Comparison of ENCODE assay signal across 15 cellular contexts in the genomic region with DNA sequence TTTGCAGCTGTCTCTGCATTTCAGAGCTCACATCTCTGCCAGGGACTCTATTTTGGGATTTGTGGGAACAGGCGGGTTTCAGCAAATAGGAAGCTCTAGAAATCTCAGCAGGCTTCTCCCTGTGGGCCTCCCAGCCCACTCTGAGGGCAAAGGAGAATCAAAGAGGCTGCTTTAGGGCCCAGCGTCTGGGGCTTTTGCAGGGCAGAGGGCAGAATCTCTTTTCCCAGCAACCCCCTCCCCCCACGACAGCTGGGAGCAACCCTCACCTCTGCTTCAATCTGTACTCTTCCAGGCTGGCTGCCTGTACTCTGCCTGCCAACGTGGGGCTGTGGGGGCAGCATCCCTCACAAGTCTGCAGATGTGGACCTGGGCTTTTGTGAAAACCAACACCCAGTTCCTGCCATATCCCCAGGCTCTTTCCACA.
DNase-seq lines count a peak whose midpoint lies in the region; ATAC-seq, FAIRE-seq and TF ChIP-seq lines count a peak whose summit lies in the region.
"Had no signal": no experiment of that assay in that cellular context is flagged by ENCODE, and none has a peak within 500 bp of the region (broad histone marks: within the 10 kb centered on the region; RNA-seq: fewer than 3 reads in every experiment).

No MANE protein-coding gene starts in this region.

- FAIRE-seq in kidney (lab: Jason Lieb, UNC) = no peak
- FAIRE-seq: HTR-8/SVneo had no signal

- peak in 7 of 10 donors; percentile 22 to 48 (median 43) for DNase-seq in dorsolateral prefrontal cortex
- DNase-seq in iPS-NIHi7 (ENCODE audit: extremely low spot score) = peak; percentile 41
- DNase-seq in psoas muscle = no peak
- DNase-seq in NOMO-1 treated with DMSO at 0.1 percent for 48 hours (lab: John Stamatoyannopoulos, UW; ENCODE audit: unreplicated experiment) = no peak
- no peak for DNase-seq in kidney
- DNase-seq: COR-L47; MM.1S; naive B cell; NCI-H2081 treated with DMSO at 0.1 percent for 48 hours; sigmoid colon; stimulated activated naive B cell treated with anti-CD40 and anti-IgM and Interleukin-4, amounts not matched to agents 10 μg/mL and 1 μg/mL and 100 μg/mL, for 72 hours had no signal

- H3K9ac ChIP-seq in HUES48 (ENCODE audit: low read depth, low read length) (no peak overlapping the region), kidney (ENCODE audit: low read length in 2 of 2) (no peak overlapping the region)

- H3K4me3 ChIP-seq in HUES48 (ENCODE audit: low read depth, low read length) (no peak overlapping the region), dorsolateral prefrontal cortex (peak overlapping the region in 20 of 59 donors; percentile 0 to 46 (median 24)), psoas muscle (peak overlapping the region; percentile 38), kidney (ENCODE audit: low read length in 2 of 2) (no peak overlapping the region)
- H3K4me3 ChIP-seq: sigmoid colon had no signal

- ATAC-seq in psoas muscle (peak; percentile 65 to 91 (median 86)), HG02610 (IDR thresholded peaks at IDR 0.05; ENCODE audit: unreplicated experiment) (no peak), GM18498 (IDR thresholded peaks at IDR 0.05; ENCODE audit: unreplicated experiment) (no peak)
- ATAC-seq: stimulated activated naive B cell treated with anti-CD40 and anti-IgM and Interleukin-4, amounts not matched to agents 10 μg/mL and 1 μg/mL and 100 μg/mL, for 72 hours had no signal

- WGBS in psoas muscle, 3 donors = 9 to 19% (median 12%) methylated on average over 4 of the region's 4 CpGs

- H3K9me3 ChIP-seq in HUES48 (ENCODE audit: control insufficient read depth, insufficient read depth, low read length) (no peaks in the 10 kb centered on the region), psoas muscle (peaks cover 3% of the 10 kb centered on the region), kidney (ENCODE audit: control insufficient read depth in 1 of 2, low read length in 2 of 2) (no peaks in the 10 kb centered on the region)

- H3K27me3 ChIP-seq in HUES48 (ENCODE audit: control insufficient read depth, insufficient read depth, low read length) (no peaks in the 10 kb centered on the region), dorsolateral prefrontal cortex (no peaks in the 10 kb centered on the region), psoas muscle (ENCODE audit: insufficient read depth in 3 of 3, low read length in 2 of 3) (no peaks in the 10 kb centered on the region)
- H3K27me3 ChIP-seq: sigmoid colon had no signal

- H3K36me3 ChIP-seq in HUES48 (ENCODE audit: control insufficient read depth, insufficient read depth, low read length) = no peaks in the 10 kb centered on the region
- H3K36me3 ChIP-seq in psoas muscle (ENCODE audit: insufficient read depth in 1 of 2, low read depth in 1 of 2) = no peaks in the 10 kb centered on the region
- H3K36me3 ChIP-seq in kidney (ENCODE audit: control insufficient read depth in 1 of 2, insufficient read depth in 2 of 2, low read length in 2 of 2) = no peaks in the 10 kb centered on the region
- H3K36me3 ChIP-seq: sigmoid colon had no signal

- intact Hi-C loops in dorsolateral prefrontal cortex (cut with DNase I) = no loop called here
- intact Hi-C loops in psoas muscle (cut with DNase I) = no loop called here
- intact Hi-C loops in kidney (cut with DNase I) = no loop called here

- H3K27ac ChIP-seq in HUES48 (ENCODE audit: low read depth, low read length) (peak overlapping the region; percentile 14), dorsolateral prefrontal cortex (peak overlapping the region in 57 of 59 donors; percentile 3 to 88 (median 70)), psoas muscle (peak overlapping the region; percentile 68), kidney (ENCODE audit: low read depth in 2 of 2, low read length in 2 of 2) (no peak overlapping the region)

- H3K4me1 ChIP-seq in HUES48 (ENCODE audit: control insufficient read depth, insufficient read depth, low read length) (0 out of 2 replicates have a peak, but pooled peaks cover 11% of the 10 kb centered on the region), psoas muscle (peaks cover 14% of the 10 kb centered on the region), kidney (ENCODE audit: control insufficient read depth in 1 of 2, insufficient read depth in 1 of 2, low read depth in 1 of 2, low read length in 2 of 2) (peaks cover 0 to 2% of the 10 kb centered on the region in 2 donors)

- TF ChIP-seq CTCF in dorsolateral prefrontal cortex (IDR thresholded peaks at IDR 0.05 in 54 of 56, conservative IDR thresholded peaks at IDR 0.05 in 2 of 56; ENCODE audit: low read depth in 1 of 56, partially characterized antibody in 56 of 56) = no peak
- TF ChIP-seq CTCF in psoas muscle (IDR thresholded peaks at IDR 0.05) = no peak
- no peak for TF ChIP-seq CTCF in kidney (IDR thresholded peaks at IDR 0.05; ENCODE audit: borderline replicate concordance, extremely low read depth, insufficient read depth)

Comparison
In these comparisons a context has a peak if more than half of its experiments do, and no peak if none do; other contexts are left out.
1. H3K27ac ChIP-seq: peak in HUES48 (single experiment), dorsolateral prefrontal cortex (57 of 59) and psoas muscle (single experiment); none in kidney (0 of 2).
2. DNase-seq: peak in dorsolateral prefrontal cortex (7 of 10) and iPS-NIHi7 (single experiment); none in psoas muscle (0 of 2), NOMO-1 treated with DMSO at 0.1 percent for 48 hours (single experiment) and kidney (single experiment).
3. ATAC-seq: peak in psoas muscle (4 of 4); none in HG02610 (single experiment) and GM18498 (single experiment).